In the genomic region with DNA sequence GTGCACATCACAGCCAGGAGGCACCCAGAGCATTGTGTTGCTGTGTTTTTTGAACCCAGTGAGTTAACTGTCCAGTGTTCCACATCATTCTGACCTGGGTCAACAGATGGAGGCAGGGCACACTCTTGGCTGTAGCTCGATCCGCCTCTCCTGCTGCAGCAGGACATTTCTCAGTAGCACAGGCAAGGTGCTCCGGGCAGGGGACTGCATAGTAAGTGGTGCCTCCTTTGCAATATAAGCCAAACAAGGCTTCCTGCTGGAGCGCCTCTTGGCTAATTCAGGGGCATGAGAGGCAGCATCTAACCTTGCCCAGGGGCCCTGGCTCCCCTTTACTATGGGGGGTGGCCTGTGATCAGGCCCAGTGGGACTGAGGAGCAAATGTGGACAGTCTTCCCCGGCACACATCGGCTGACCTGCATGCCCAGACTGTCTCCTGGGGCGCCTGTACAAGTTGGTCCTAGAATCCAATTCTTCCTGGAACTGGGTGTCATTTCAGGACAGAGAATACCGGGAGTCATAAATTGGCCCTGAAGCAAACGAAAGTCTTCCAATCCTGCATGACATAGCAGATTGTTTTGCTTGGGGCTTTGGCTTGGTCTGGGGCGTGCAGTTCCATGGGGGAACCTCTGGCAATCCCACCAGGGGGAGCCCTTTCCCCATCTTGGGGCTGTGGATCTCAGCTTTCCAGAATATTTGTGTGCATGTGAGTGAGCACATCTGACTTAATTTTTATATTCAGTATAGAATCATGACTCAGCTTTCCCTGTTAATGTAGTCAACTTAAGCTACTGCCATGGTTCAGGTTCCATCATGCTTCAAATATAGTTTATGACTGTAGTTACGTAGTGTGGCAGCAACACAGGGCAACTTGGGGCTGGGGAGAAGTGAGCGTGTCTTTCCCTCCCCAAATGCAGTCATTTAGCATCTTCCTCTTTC, we compare ENCODE assay signal across 8 cellular contexts. TPM values are rescaled to one million over a fixed set of nuclear protein-coding genes. Genes with fewer than 3 reads are reported as not detected.
DNase-seq lines count a peak whose midpoint lies in the region; ATAC-seq and TF ChIP-seq lines count a peak whose summit lies in the region.

No MANE protein-coding gene starts in this region.

- peak; percentile 70 for DNase-seq in COR-L47 (lab: John Stamatoyannopoulos, UW)
- DNase-seq in IMR-90: peak; percentile 90
- DNase-seq in RWPE1 (ENCODE audit: low spot score): peak; percentile 89
- DNase-seq in activated T-helper 2 cell treated with anti-CD3 and anti-CD28 coated beads, Interferon-gamma antibody, Interleukin-2, Interleukin-4, amounts not matched to agents 10 μg/mL and 5 μg/mL and 100 μg/mL, durations not matched to agents 14 hours and 24 hours and 36 hours (ENCODE audit: low spot score): peak; percentile 65
- DNase-seq in fibroblast of pulmonary artery (ENCODE audit: low read depth): peak; percentile 94
- DNase-seq in natural killer cell treated with Interleukin-12 subunit alpha and Interleukin-12 subunit beta and Interleukin-15 and Interleukin-18, amount 100 ng/mL, for 72 hours (ENCODE audit: low spot score): peak; percentile 79

- peak overlapping the region; percentile 87 for H2AK9ac ChIP-seq in IMR-90 (replicated peaks; ENCODE audit: low read depth, low read length, poor library complexity)

- no peak overlapping the region; the same call in 1 of the 2 replicates for H3K56ac ChIP-seq in IMR-90 (ENCODE audit: extremely low read depth, insufficient read depth, low read length)

- peak overlapping the region; percentile 79; the same call in 1 of the 2 replicates for H3K23ac ChIP-seq in IMR-90 (ENCODE audit: low read depth, low read length)

- peaks cover 21% of the 10 kb centered on the region for H3K9me1 ChIP-seq in IMR-90 (ENCODE audit: insufficient read depth, low read length)

- dilution Hi-C loops in IMR-90 (cut with HindIII; ENCODE audit: low sequenced_read_pairs, unreplicated experiment): no loop called here

- H2BK20ac ChIP-seq in IMR-90 (ENCODE audit: low read depth, low read length): peak overlapping the region; percentile 88

- TF ChIP-seq POLR2A in IMR-90 (IDR thresholded peaks at IDR 0.05; ENCODE audit: low read depth, low read length): peak; percentile 59

- H4K8ac ChIP-seq in IMR-90 (ENCODE audit: low read depth in 2 of 2, low read length in 2 of 2): peak overlapping the region; percentile 48 to 79; a peak in 3 of 4 replicates

- H3K27ac Mint-ChIP-seq in activated T-helper 2 cell treated with anti-CD3 and anti-CD28 coated beads, Interferon-gamma antibody, Interleukin-2, Interleukin-4, amounts not matched to agents 10 μg/mL and 5 μg/mL and 100 μg/mL, durations not matched to agents 14 hours and 24 hours and 36 hours: peak overlapping the region; percentile 94
- peak overlapping the region; percentile 89 to 98 for H3K27ac Mint-ChIP-seq in natural killer cell treated with Interleukin-12 subunit alpha and Interleukin-12 subunit beta and Interleukin-15 and Interleukin-18, amount 100 ng/mL, for 72 hours
- H3K27ac Mint-ChIP-seq in stimulated activated memory B cell treated with anti-CD40 and anti-IgM and Interleukin-4, amounts not matched to agents 10 μg/mL and 1 μg/mL and 100 μg/mL, for 72 hours: no peak overlapping the region

- H3K4me1 Mint-ChIP-seq in activated T-helper 2 cell treated with anti-CD3 and anti-CD28 coated beads, Interferon-gamma antibody, Interleukin-2, Interleukin-4, amounts not matched to agents 10 μg/mL and 5 μg/mL and 100 μg/mL, durations not matched to agents 14 hours and 24 hours and 36 hours (ENCODE audit: low read depth): peaks cover 55% of the 10 kb centered on the region
- H3K4me1 Mint-ChIP-seq in natural killer cell treated with Interleukin-12 subunit alpha and Interleukin-12 subunit beta and Interleukin-15 and Interleukin-18, amount 100 ng/mL, for 72 hours (ENCODE audit: low read depth in 2 of 2): peaks cover 44 to 59% of the 10 kb centered on the region in 2 donors
- peaks cover 35% of the 10 kb centered on the region for H3K4me1 Mint-ChIP-seq in stimulated activated memory B cell treated with anti-CD40 and anti-IgM and Interleukin-4, amounts not matched to agents 10 μg/mL and 1 μg/mL and 100 μg/mL, for 72 hours

- H3K79me1 ChIP-seq in IMR-90 (ENCODE audit: low read depth in 1 of 2, low read length in 2 of 2): peaks cover 0 to 5% of the 10 kb centered on the region in 2 experiments; a peak in 1 of 4 replicates

- H3K27me3 Mint-ChIP-seq in activated T-helper 2 cell treated with anti-CD3 and anti-CD28 coated beads, Interferon-gamma antibody, Interleukin-2, Interleukin-4, amounts not matched to agents 10 μg/mL and 5 μg/mL and 100 μg/mL, durations not matched to agents 14 hours and 24 hours and 36 hours (ENCODE audit: low read depth): no peaks in the 10 kb centered on the region
- H3K27me3 Mint-ChIP-seq in natural killer cell treated with Interleukin-12 subunit alpha and Interleukin-12 subunit beta and Interleukin-15 and Interleukin-18, amount 100 ng/mL, for 72 hours: no peaks in the 10 kb centered on the region
- H3K27me3 Mint-ChIP-seq in stimulated activated memory B cell treated with anti-CD40 and anti-IgM and Interleukin-4, amounts not matched to agents 10 μg/mL and 1 μg/mL and 100 μg/mL, for 72 hours: peaks cover 25% of the 10 kb centered on the region

- H3K4me3 ChIP-seq in IMR-90 (ENCODE audit: insufficient read depth, low read depth, low read length) (no peak overlapping the region), fibroblast of pulmonary artery (replicated peaks; ENCODE audit: low read depth, low read length) (no peak overlapping the region)

- POLR2A ChIA-PET in IMR-90 (lab: Charles Lee; ENCODE audit: unreplicated experiment) (no interaction called here), RWPE1 (lab: Yijun Ruan, JAX; ENCODE audit: low non-redundant PET) (interaction anchor here (0.8 to 0.9 kb wide), 2 partner anchors 85 to 101 kb away, joined by 3 to 4 read pairs; a partner anchor contains a TSS)

- peak overlapping the region; percentile 86 for H2BK15ac ChIP-seq in IMR-90 (ENCODE audit: low read depth, low read length)

- H3K27ac ChIP-seq in IMR-90 (ENCODE audit: insufficient read depth, low read length): peak overlapping the region; percentile 58
- H3K27ac ChIP-seq in RWPE1: peak overlapping the region; percentile 96

- H3K4ac ChIP-seq in IMR-90 (ENCODE audit: low read depth, low read length): peak overlapping the region; percentile 91

- no peaks in the 10 kb centered on the region for H4K20me1 ChIP-seq in IMR-90 (ENCODE audit: insufficient read depth, low read length)

- peak; percentile 99 for TF ChIP-seq RAD21 in IMR-90 (IDR thresholded peaks at IDR 0.05; ENCODE audit: low read length)

- no peaks in the 10 kb centered on the region for H3K9me3 ChIP-seq in IMR-90 (ENCODE audit: control insufficient read depth, insufficient read depth, low read length)

- peaks cover 16% of the 10 kb centered on the region for H3K4me1 ChIP-seq in IMR-90 (ENCODE audit: control insufficient read depth, insufficient read depth, low read length)

- H3K9ac ChIP-seq in IMR-90 (ENCODE audit: low read depth, low read length): peak overlapping the region; percentile 20

- CTCF ChIA-PET in IMR-90 (lab: Yijun Ruan, JAX) (interaction anchor here (0.6 to 1.4 kb wide), 11 partner anchors 10 to 259 kb away, joined by 3 to 7 read pairs (median 4); a partner anchor contains a TSS), RWPE1 (lab: Yijun Ruan, JAX) (interaction anchor here (0.5 to 3.7 kb wide), 23 partner anchors 8 to 259 kb away, joined by 3 to 23 read pairs (median 3); a partner anchor contains a TSS)

- ATAC-seq in IMR-90 (ENCODE audit: low read depth): peak; percentile 98
- ATAC-seq in natural killer cell treated with Interleukin-12 subunit alpha and Interleukin-12 subunit beta and Interleukin-15 and Interleukin-18, amount 100 ng/mL, for 72 hours: peak; percentile 78 to 87
- peak; percentile 87 for ATAC-seq in stimulated activated memory B cell treated with anti-CD40 and anti-IgM and Interleukin-4, amounts not matched to agents 10 μg/mL and 1 μg/mL and 100 μg/mL, for 72 hours
- ATAC-seq in HG02588 (IDR thresholded peaks at IDR 0.05; ENCODE audit: unreplicated experiment): no peak

- in situ Hi-C loops in IMR-90 (cut with MboI; ENCODE audit: low sequenced_read_pairs): loop anchor here (5.0 kb wide), 1 partner anchor 249 kb away; no protein-coding TSS in a partner anchor

- peak overlapping the region; percentile 73 for H4K91ac ChIP-seq in IMR-90 (ENCODE audit: insufficient read depth, low read depth, low read length)

- intact Hi-C loops in IMR-90 (cut with micrococcal nuclease): loop anchor here (1.0 to 2.0 kb wide), 7 partner anchors 49 to 259 kb away; a partner anchor contains a TSS
- intact Hi-C loops in activated T-helper 2 cell treated with anti-CD3 and anti-CD28 coated beads, Interferon-gamma antibody, Interleukin-2, Interleukin-4, amounts not matched to agents 10 μg/mL and 5 μg/mL and 100 μg/mL, durations not matched to agents 14 hours and 24 hours and 36 hours (cut with micrococcal nuclease): loop anchor here (1.0 kb wide), 2 partner anchors 49 to 259 kb away; no protein-coding TSS in a partner anchor

- H4K5ac ChIP-seq in IMR-90 (ENCODE audit: low read depth, low read length): peak overlapping the region; percentile 90

- H3K9me3 Mint-ChIP-seq in activated T-helper 2 cell treated with anti-CD3 and anti-CD28 coated beads, Interferon-gamma antibody, Interleukin-2, Interleukin-4, amounts not matched to agents 10 μg/mL and 5 μg/mL and 100 μg/mL, durations not matched to agents 14 hours and 24 hours and 36 hours: no peaks in the 10 kb centered on the region
- H3K9me3 Mint-ChIP-seq in natural killer cell treated with Interleukin-12 subunit alpha and Interleukin-12 subunit beta and Interleukin-15 and Interleukin-18, amount 100 ng/mL, for 72 hours: no peaks in the 10 kb centered on the region
- no peaks in the 10 kb centered on the region for H3K9me3 Mint-ChIP-seq in stimulated activated memory B cell treated with anti-CD40 and anti-IgM and Interleukin-4, amounts not matched to agents 10 μg/mL and 1 μg/mL and 100 μg/mL, for 72 hours

- WGBS in IMR-90 (ENCODE audit: extremely low coverage in 2 of 2, insufficient read length in 1 of 2), 2 experiments: 75% methylated on average over 6 of the region's 12 CpGs; no CpG with 5 or more reads in 1 of the 2 experiments

- H3K27me3 ChIP-seq in IMR-90 (ENCODE audit: control insufficient read depth, insufficient read depth, low read length): peaks cover 5% of the 10 kb centered on the region

- peaks cover 32% of the 10 kb centered on the region for H3K36me3 Mint-ChIP-seq in activated T-helper 2 cell treated with anti-CD3 and anti-CD28 coated beads, Interferon-gamma antibody, Interleukin-2, Interleukin-4, amounts not matched to agents 10 μg/mL and 5 μg/mL and 100 μg/mL, durations not matched to agents 14 hours and 24 hours and 36 hours (ENCODE audit: low read depth)
- no peaks in the 10 kb centered on the region for H3K36me3 Mint-ChIP-seq in natural killer cell treated with Interleukin-12 subunit alpha and Interleukin-12 subunit beta and Interleukin-15 and Interleukin-18, amount 100 ng/mL, for 72 hours
- no peaks in the 10 kb centered on the region for H3K36me3 Mint-ChIP-seq in stimulated activated memory B cell treated with anti-CD40 and anti-IgM and Interleukin-4, amounts not matched to agents 10 μg/mL and 1 μg/mL and 100 μg/mL, for 72 hours

- H2BK5ac ChIP-seq in IMR-90 (ENCODE audit: low read depth, low read length, poor library complexity, severe bottlenecking): peak overlapping the region; percentile 69

- H3K14ac ChIP-seq in IMR-90 (replicated peaks; ENCODE audit: low read depth, low read length): peak overlapping the region; percentile 80

- H3K4me2 ChIP-seq in IMR-90 (ENCODE audit: low read depth, low read length): peak overlapping the region; percentile 15; the same call in 1 of the 2 replicates

- peak overlapping the region; percentile 89 for H2AK5ac ChIP-seq in IMR-90 (ENCODE audit: low read depth, low read length)

- no peaks in the 10 kb centered on the region for H3K36me3 ChIP-seq in IMR-90 (ENCODE audit: control insufficient read depth, insufficient read depth, low read length)

- H3K18ac ChIP-seq in IMR-90 (ENCODE audit: low read depth, low read length): peak overlapping the region; percentile 90

- no TSS peak for BruUV-seq in IMR-90 (replicated peaks; lab: Mats Ljungman, UMichigan)

- peak overlapping the region; percentile 86 for H3K4me3 Mint-ChIP-seq in activated T-helper 2 cell treated with anti-CD3 and anti-CD28 coated beads, Interferon-gamma antibody, Interleukin-2, Interleukin-4, amounts not matched to agents 10 μg/mL and 5 μg/mL and 100 μg/mL, durations not matched to agents 14 hours and 24 hours and 36 hours (ENCODE audit: low read depth)
- peak overlapping the region; percentile 81 for H3K4me3 Mint-ChIP-seq in natural killer cell treated with Interleukin-12 subunit alpha and Interleukin-12 subunit beta and Interleukin-15 and Interleukin-18, amount 100 ng/mL, for 72 hours
- H3K4me3 Mint-ChIP-seq in stimulated activated memory B cell treated with anti-CD40 and anti-IgM and Interleukin-4, amounts not matched to agents 10 μg/mL and 1 μg/mL and 100 μg/mL, for 72 hours: no peak overlapping the region

- peak overlapping the region; percentile 90 for H2BK120ac ChIP-seq in IMR-90 (ENCODE audit: low read depth, low read length)

- peak overlapping the region; percentile 64 for H2AFZ ChIP-seq in IMR-90 (replicated peaks; ENCODE audit: low read length, poor library complexity)

- TF ChIP-seq CTCF in IMR-90 (conservative IDR thresholded peaks at IDR 0.05; ENCODE audit: low read depth, low read length): peak; percentile 99
- TF ChIP-seq CTCF in RWPE1 (conservative IDR thresholded peaks at IDR 0.05; ENCODE audit: low read depth): peak; percentile 90
- TF ChIP-seq CTCF in fibroblast of pulmonary artery (IDR thresholded peaks at IDR 0.05; ENCODE audit: low read length, missing control alignments): peak; percentile 95

RNA-seq across cellular contexts. Expression of a gene that starts 56.0 kb away (rescaled TPM):
- total RNA-seq in IMR-90 (2012; rRNA removed): 5.6 and 6.7 TPM in 2 replicates
- polyA plus RNA-seq in IMR-90 (2012; rRNA removed): 17.8 and 19.6 TPM in 2 replicates
- 15.6 and 26.4 TPM in 2 replicates for polyA plus RNA-seq in IMR-90 (2012; cell fraction: cytosol; rRNA removed)
- 56.9 and 61.7 TPM in 2 replicates for polyA plus RNA-seq in IMR-90 (2012; cell fraction: nucleus; rRNA removed; ENCODE audit: low replicate concordance)
- 11.3 and 13.7 TPM in 2 replicates for total RNA-seq in activated T-helper 2 cell treated with anti-CD3 and anti-CD28 coated beads, Interferon-gamma antibody, Interleukin-2, Interleukin-4, amounts not matched to agents 10 μg/mL and 5 μg/mL and 100 μg/mL, durations not matched to agents 14 hours and 24 hours and 36 hours
- total RNA-seq in natural killer cell treated with Interleukin-12 subunit alpha and Interleukin-12 subunit beta and Interleukin-15 and Interleukin-18, amount 100 ng/mL, for 72 hours: 1 to 10 TPM; 2.9 to 7.4 TPM
